Comparison of ENCODE assay signal across 13 cellular contexts in the genomic region with DNA sequence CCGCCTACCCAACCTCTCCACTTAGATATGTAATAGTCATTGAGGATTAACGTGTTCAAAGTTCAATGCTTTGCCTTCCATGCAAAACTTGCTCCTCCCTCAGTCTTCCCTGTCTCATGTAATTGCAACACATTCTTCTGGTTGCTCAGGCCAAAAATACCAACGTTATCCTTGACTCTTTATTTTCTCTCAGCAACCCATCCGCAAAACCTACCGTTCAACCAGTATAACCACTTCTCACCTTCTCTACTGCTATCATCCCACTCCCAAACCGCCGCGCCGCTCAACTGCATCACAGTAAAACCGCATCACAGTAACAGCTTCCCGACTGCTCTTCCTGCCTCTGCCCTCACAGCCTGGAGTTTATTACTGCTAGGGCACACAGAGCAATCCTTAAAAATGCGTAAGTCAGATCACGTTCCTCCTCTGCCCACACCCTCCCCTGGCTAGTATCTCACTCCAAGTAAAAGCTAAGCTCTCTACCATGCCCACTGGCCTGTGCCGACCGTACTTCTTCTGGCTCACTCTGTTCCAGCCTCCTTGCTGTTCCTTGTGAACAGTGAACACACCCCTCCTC. TPM values are rescaled to one million over a fixed set of nuclear protein-coding genes. Genes with fewer than 3 reads are reported as not detected.
A peak's percentile ranks its signal among the peaks of the same experiment; 100 is the strongest.
DNase-seq lines count a peak whose midpoint lies in the region; ATAC-seq and TF ChIP-seq lines count a peak whose summit lies in the region.
"Had no signal": no experiment of that assay in that cellular context is flagged by ENCODE, and none has a peak within 500 bp of the region (broad histone marks: within the 10 kb centered on the region; RNA-seq: fewer than 3 reads in every experiment).

No MANE protein-coding gene starts in this region.

- TF ChIP-seq CTCF in tibial artery (IDR thresholded peaks at IDR 0.05): no peak

- no peaks in the 10 kb centered on the region for H3K9me3 Mint-ChIP-seq in activated T-cell treated with anti-CD3 and anti-CD28 coated beads, Interleukin-2, amount 50 U/mL, for 72 hours

- peak overlapping the region; percentile 70 for H3K27ac Mint-ChIP-seq in activated T-cell treated with anti-CD3 and anti-CD28 coated beads, Interleukin-2, amount 50 U/mL, for 72 hours

- H3K4me1 ChIP-seq in tibial artery: peaks cover 0 to 6% (median 0%) of the 10 kb centered on the region in 4 donors

- intact Hi-C loops in tibial artery (cut with DNase I; ENCODE audit: low total_unique reads): no loop called here

- no peaks in the 10 kb centered on the region for H3K27me3 ChIP-seq in tibial artery
- H3K27me3 ChIP-seq: stomach had no signal

- no peak overlapping the region for H3K4me3 ChIP-seq in tibial artery
- H3K4me3 ChIP-seq: GM23248, SK-N-MC, stomach had no signal

- ATAC-seq in activated T-cell treated with anti-CD3 and anti-CD28 coated beads, Interleukin-2, amount 50 U/mL, for 72 hours (replicated peaks in 1 of 2): peak; percentile 53 to 58
- ATAC-seq in GM21367 (IDR thresholded peaks at IDR 0.05; ENCODE audit: unreplicated experiment): no peak

- H3K4me1 Mint-ChIP-seq in activated T-cell treated with anti-CD3 and anti-CD28 coated beads, Interleukin-2, amount 50 U/mL, for 72 hours (ENCODE audit: low read depth): peaks cover 58% of the 10 kb centered on the region

- H3K27ac ChIP-seq in tibial artery: no peak overlapping the region
- H3K27ac ChIP-seq: GM23248, SK-N-MC had no signal

- H3K9me3 ChIP-seq in tibial artery: no peaks in the 10 kb centered on the region
- H3K9me3 ChIP-seq: stomach had no signal

- H3K36me3 ChIP-seq in tibial artery: peaks cover 19 to 41% (median 39%) of the 10 kb centered on the region in 3 donors

- H3K4me3 Mint-ChIP-seq in activated T-cell treated with anti-CD3 and anti-CD28 coated beads, Interleukin-2, amount 50 U/mL, for 72 hours: peak overlapping the region; percentile 68 to 78

- peaks cover 4 to 16% of the 10 kb centered on the region in 2 donors for H3K36me3 Mint-ChIP-seq in activated T-cell treated with anti-CD3 and anti-CD28 coated beads, Interleukin-2, amount 50 U/mL, for 72 hours (ENCODE audit: insufficient read depth in 2 of 2)

- H3K27me3 Mint-ChIP-seq in activated T-cell treated with anti-CD3 and anti-CD28 coated beads, Interleukin-2, amount 50 U/mL, for 72 hours (ENCODE audit: low read depth): no peaks in the 10 kb centered on the region

- peak; percentile 13 for DNase-seq in stimulated activated CD4-positive, alpha-beta T cell treated with anti-CD3 and anti-CD28 coated beads, Interleukin-12 subunit alpha, Interleukin-12 subunit beta, amount 100 ng/mL, for 4 hours
- DNase-seq in stimulated activated CD4-positive, alpha-beta T cell treated with anti-CD3 and anti-CD28 coated beads, Interleukin-2, amount 100 ng/mL, for 48 hours: no peak
- peak in 1 of 2 donors; percentile 30 for DNase-seq in activated T-cell treated with anti-CD3 and anti-CD28 coated beads, Interleukin-2, amount 50 U/mL, for 72 hours
- DNase-seq in left kidney (ENCODE audit: low read depth, low spot score): peak; percentile 26
- no peak for DNase-seq in NCI-H2107 treated with DMSO at 0.1 percent for 48 hours (lab: John Stamatoyannopoulos, UW; ENCODE audit: unreplicated experiment)
- no peak for DNase-seq in NCI-H1694 (lab: John Stamatoyannopoulos, UW)
- no peak for DNase-seq in tibial artery
- DNase-seq: GM23248, NCI-H2029 treated with DMSO at 0.1 percent for 48 hours, right cardiac atrium, stomach had no signal

RNA-seq across cellular contexts. Expression of a gene that starts 8.2 kb away (rescaled TPM):
- total RNA-seq in activated T-cell treated with anti-CD3 and anti-CD28 coated beads, Interleukin-2, amount 50 U/mL, for 72 hours: 10 to 100 TPM; 25.0 to 30.6 TPM

RNA-seq across cellular contexts. Expression of a gene that starts 17.7 kb away (rescaled TPM):
- 100 to 1,000 TPM; 188 to 237 TPM for total RNA-seq in activated T-cell treated with anti-CD3 and anti-CD28 coated beads, Interleukin-2, amount 50 U/mL, for 72 hours

Comparison
In these comparisons a context has a peak if more than half of its experiments do, and no peak if none do; other contexts are left out.
1. DNase-seq: peak in stimulated activated CD4-positive, alpha-beta T cell treated with anti-CD3 and anti-CD28 coated beads, Interleukin-12 subunit alpha, Interleukin-12 subunit beta, amount 100 ng/mL, for 4 hours (single experiment) and left kidney (single experiment); none in stimulated activated CD4-positive, alpha-beta T cell treated with anti-CD3 and anti-CD28 coated beads, Interleukin-2, amount 100 ng/mL, for 48 hours (0 of 2), NCI-H2107 treated with DMSO at 0.1 percent for 48 hours (single experiment), NCI-H1694 (single experiment) and tibial artery (0 of 2).